10 cellular contexts compared by ENCODE assay signal in genomic region chr1:2039251-2039650, GRCh38. TPM values are rescaled to one million over a fixed set of nuclear protein-coding genes. Genes with fewer than 3 reads are reported as not detected.
"Had no signal": no experiment of that assay in that cellular context is flagged by ENCODE, and none has a peak within 500 bp of the region (broad histone marks: within the 10 kb centered on the region; RNA-seq: fewer than 3 reads in every experiment).

No MANE protein-coding gene starts in this region.

- H3K9me3 Mint-ChIP-seq: IgD-negative memory B cell had no signal

- H3K4me3 ChIP-seq: GM23248 had no signal

- ATAC-seq: HepG2 had no signal

- H3K4me3 Mint-ChIP-seq: IgD-negative memory B cell had no signal

- DNase-seq: GM23248, GOT3, H7, HCEC 1CT, KBM-7 had no signal

- H3K27me3 Mint-ChIP-seq: IgD-negative memory B cell had no signal

- H3K36me3 Mint-ChIP-seq: IgD-negative memory B cell had no signal

- H3K27ac ChIP-seq: GM23248, HL-60 had no signal

- H3K27ac Mint-ChIP-seq: IgD-negative memory B cell had no signal

RNA-seq across cellular contexts. Expression of gene PRKCZ, which starts 11.0 kb away (rescaled TPM):
- total RNA-seq: HT1080 had no signal

RNA-seq across cellular contexts. Expression of gene GABRD, which starts 20.1 kb away (rescaled TPM):
- total RNA-seq: GM23248, HepG2, HT1080 had no signal
- polyA plus RNA-seq: GM23248, HepG2, IgD-negative memory B cell had no signal

RNA-seq across cellular contexts. Expression of gene CFAP74, which starts 35.7 kb away (rescaled TPM):
- total RNA-seq: GM23248, H4, H7, HT1080 had no signal
- polyA plus RNA-seq: GM23248, IgD-negative memory B cell had no signal
